In genomic region chr3:134956844-134957243, GRCh38 we compare ENCODE assay signal across 24 cellular contexts.
DNase-seq lines count a peak whose midpoint lies in the region; ATAC-seq, FAIRE-seq and TF ChIP-seq lines count a peak whose summit lies in the region.
"Had no signal": no experiment of that assay in that cellular context is flagged by ENCODE, and none has a peak within 500 bp of the region (broad histone marks: within the 10 kb centered on the region; RNA-seq: fewer than 3 reads in every experiment).

No MANE protein-coding gene starts in this region.

- H3K4me3 ChIP-seq in GM12878: no peak overlapping the region
- H3K4me3 ChIP-seq: A549, BLaER1, SK-N-MC had no signal

- H4K20me1 ChIP-seq in GM12878 (ENCODE audit: control insufficient read depth, insufficient read depth): no peaks in the 10 kb centered on the region
- H4K20me1 ChIP-seq: BLaER1 had no signal

- H3K9ac ChIP-seq in GM12878 (ENCODE audit: control insufficient read depth, insufficient read depth, low read length): no peak overlapping the region; the same call in 1 of the 2 replicates
- H3K9ac ChIP-seq: BLaER1 had no signal

- H3K36me3 ChIP-seq in GM12878 (ENCODE audit: control insufficient read depth in 2 of 2, insufficient read depth in 2 of 2, low read length in 1 of 2): peaks cover 0 to 8% of the 10 kb centered on the region in 2 experiments; a peak in 3 of 4 replicates
- H3K36me3 ChIP-seq: BLaER1 had no signal

- TF ChIP-seq RAD21 in GM12878 (IDR thresholded peaks at IDR 0.05; ENCODE audit: insufficient read depth, low read depth, low read length): no peak

- no peak for DNase-seq in GM12878 (ENCODE audit: low read depth, low spot score)
- no peak for DNase-seq in NCI-H1105 (lab: John Stamatoyannopoulos, UW)
- DNase-seq in GF-D8 (lab: John Stamatoyannopoulos, UW): no peak
- no peak for DNase-seq in HUDEP-2 (lab: John Stamatoyannopoulos, UW; ENCODE audit: unreplicated experiment in 76 of 76)
- DNase-seq: CD4-positive, alpha-beta memory T cell; DMS153; HCEC 1CT; KBM-7; NCI-H1694 treated with DMSO at 0.1 percent for 48 hours; NCI-H2107; NCI-H2227 treated with DMSO at 0.1 percent for 48 hours; NCI-H510A treated with DMSO at 0.1 percent for 48 hours; NCI-H774; OCI-M1; SHP77 had no signal

- TF ChIP-seq POLR2A in GM12878 (IDR thresholded peaks at IDR 0.05; ENCODE audit: low read depth, low read length): no peak

- H2AFZ ChIP-seq in GM12878 (ENCODE audit: control insufficient read depth, low read depth, low read length): no peak overlapping the region

- in situ Hi-C loops in GM12878 (cut with MboI): no loop called here

- peak overlapping the region; percentile 73 for H3K27ac ChIP-seq in GM12878 (ENCODE audit: control insufficient read depth, insufficient read depth)
- H3K27ac ChIP-seq: A549, BLaER1, SK-N-MC had no signal

- RAD21 ChIA-PET in GM12878 (lab: Charles Lee; ENCODE audit: unreplicated experiment): interaction anchor here (0.8 to 3.7 kb wide), 11 partner anchors 9 to 353 kb away, joined by 3 to 36 read pairs (median 4); partner anchors contain the start of gene EPHB1

- no peaks in the 10 kb centered on the region for H3K79me2 ChIP-seq in GM12878 (ENCODE audit: control insufficient read depth, insufficient read depth, low read length)

- H3K27me3 ChIP-seq in GM12878 (replicated peaks in 1 of 2; ENCODE audit: control insufficient read depth in 2 of 2, insufficient read depth in 2 of 2, low read length in 1 of 2): no peaks in the 10 kb centered on the region
- H3K27me3 ChIP-seq: BLaER1 had no signal

- intact Hi-C loops in GM12878 (cut with micrococcal nuclease; ENCODE audit: unreplicated experiment): no loop called here

- FAIRE-seq in GM12878 (lab: Jason Lieb, UNC): no peak
- FAIRE-seq: A549, GM12892, GM19239 had no signal

- SMC1A ChIA-PET in GM12878 (lab: Charles Lee; ENCODE audit: uncharacterized antibody, unreplicated experiment): interaction anchor here (0.6 to 4.6 kb wide), 13 partner anchors 10 to 161 kb away, joined by 3 to 35 read pairs (median 5); no protein-coding TSS in a partner anchor

- no peak for TF ChIP-seq CTCF in GM12878 (IDR thresholded peaks at IDR 0.05 in 2 of 3, conservative IDR thresholded peaks at IDR 0.05 in 1 of 3; ENCODE audit: control insufficient read depth in 2 of 3, extremely low read depth in 1 of 3, insufficient read depth in 1 of 3, low read depth in 3 of 3, low read length in 3 of 3)

- peak; percentile 5 for ATAC-seq in GM18511 (IDR thresholded peaks at IDR 0.05; ENCODE audit: unreplicated experiment)
- ATAC-seq in GM19452 (IDR thresholded peaks at IDR 0.05; ENCODE audit: unreplicated experiment): peak; percentile 5
- ATAC-seq in HG02798 (IDR thresholded peaks at IDR 0.05; ENCODE audit: poor library complexity, unreplicated experiment): peak; percentile 11
- ATAC-seq in GM12878: peak; percentile 29
- ATAC-seq in HG02840 (IDR thresholded peaks at IDR 0.05; ENCODE audit: low FRiP score, unreplicated experiment): no peak
- ATAC-seq: A549 had no signal

- POLR2A ChIA-PET in GM12878 (lab: Charles Lee): interaction anchor here (0.9 to 1.6 kb wide), 2 partner anchors 9 to 53 kb away, joined by 3 to 7 read pairs; no protein-coding TSS in a partner anchor

- no peaks in the 10 kb centered on the region for H3K9me3 ChIP-seq in GM12878 (replicated peaks; ENCODE audit: control insufficient read depth, insufficient read depth, low read length)
- H3K9me3 ChIP-seq: A549, BLaER1 had no signal

- BruUV-seq in GM12878 (replicated peaks; lab: Mats Ljungman, UMichigan): TSS peak; percentile 26

- H3K4me1 ChIP-seq in GM12878 (ENCODE audit: control insufficient read depth, insufficient read depth, low read length): peaks cover 27% of the 10 kb centered on the region
- H3K4me1 ChIP-seq: A549, BLaER1 had no signal

- 0% methylated on average over 1 of the region's 1 CpG for WGBS in GM12878 (ENCODE audit: insufficient coverage, insufficient replicate concordance, low lambda C conversion rate, missing lambda C conversion rate)

- no peak for TF ChIP-seq EP300 in GM12878 (IDR thresholded peaks at IDR 0.05; ENCODE audit: borderline replicate concordance in 1 of 2, control insufficient read depth in 1 of 2, low read depth in 2 of 2, low read length in 2 of 2)

- CTCF ChIA-PET in GM12878 (lab: Yijun Ruan, JAX): interaction anchor here (0.7 to 1.9 kb wide), 5 partner anchors 18 to 162 kb away, joined by 3 to 5 read pairs (median 4); partner anchors contain the start of gene EPHB1

- no peak overlapping the region for H3K4me2 ChIP-seq in GM12878 (ENCODE audit: control insufficient read depth, insufficient read depth)
- H3K4me2 ChIP-seq: A549, BLaER1 had no signal

TF ChIP-seq in GM12878, 131 proteins besides CTCF, POLR2A, EP300 and RAD21:
- TF ChIP-seq, protein P1, sequence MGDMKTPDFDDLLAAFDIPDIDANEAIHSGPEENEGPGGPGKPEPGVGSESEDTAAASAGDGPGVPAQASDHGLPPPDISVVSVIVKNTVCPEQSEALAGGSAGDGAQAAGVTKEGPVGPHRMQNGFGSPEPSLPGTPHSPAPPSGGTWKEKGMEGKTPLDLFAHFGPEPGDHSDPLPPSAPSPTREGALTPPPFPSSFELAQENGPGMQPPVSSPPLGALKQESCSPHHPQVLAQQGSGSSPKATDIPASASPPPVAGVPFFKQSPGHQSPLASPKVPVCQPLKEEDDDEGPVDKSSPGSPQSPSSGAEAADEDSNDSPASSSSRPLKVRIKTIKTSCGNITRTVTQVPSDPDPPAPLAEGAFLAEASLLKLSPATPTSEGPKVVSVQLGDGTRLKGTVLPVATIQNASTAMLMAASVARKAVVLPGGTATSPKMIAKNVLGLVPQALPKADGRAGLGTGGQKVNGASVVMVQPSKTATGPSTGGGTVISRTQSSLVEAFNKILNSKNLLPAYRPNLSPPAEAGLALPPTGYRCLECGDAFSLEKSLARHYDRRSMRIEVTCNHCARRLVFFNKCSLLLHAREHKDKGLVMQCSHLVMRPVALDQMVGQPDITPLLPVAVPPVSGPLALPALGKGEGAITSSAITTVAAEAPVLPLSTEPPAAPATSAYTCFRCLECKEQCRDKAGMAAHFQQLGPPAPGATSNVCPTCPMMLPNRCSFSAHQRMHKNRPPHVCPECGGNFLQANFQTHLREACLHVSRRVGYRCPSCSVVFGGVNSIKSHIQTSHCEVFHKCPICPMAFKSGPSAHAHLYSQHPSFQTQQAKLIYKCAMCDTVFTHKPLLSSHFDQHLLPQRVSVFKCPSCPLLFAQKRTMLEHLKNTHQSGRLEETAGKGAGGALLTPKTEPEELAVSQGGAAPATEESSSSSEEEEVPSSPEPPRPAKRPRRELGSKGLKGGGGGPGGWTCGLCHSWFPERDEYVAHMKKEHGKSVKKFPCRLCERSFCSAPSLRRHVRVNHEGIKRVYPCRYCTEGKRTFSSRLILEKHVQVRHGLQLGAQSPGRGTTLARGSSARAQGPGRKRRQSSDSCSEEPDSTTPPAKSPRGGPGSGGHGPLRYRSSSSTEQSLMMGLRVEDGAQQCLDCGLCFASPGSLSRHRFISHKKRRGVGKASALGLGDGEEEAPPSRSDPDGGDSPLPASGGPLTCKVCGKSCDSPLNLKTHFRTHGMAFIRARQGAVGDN (IDR thresholded peaks at IDR 0.05): peak; percentile 85
- TF ChIP-seq MEF2B (IDR thresholded peaks at IDR 0.05; ENCODE audit: partially characterized antibody, poor library complexity, severe bottlenecking): peak; percentile 5
- no peak for TF ChIP-seq PML (IDR thresholded peaks at IDR 0.05; ENCODE audit: low read length)
- no peak for TF ChIP-seq KAT2A (conservative IDR thresholded peaks at IDR 0.05; ENCODE audit: control insufficient read depth, low read depth, low read length)
- no peak for TF ChIP-seq MLLT1 (IDR thresholded peaks at IDR 0.05)
- TF ChIP-seq GATAD2B (conservative IDR thresholded peaks at IDR 0.05; ENCODE audit: low read depth): no peak
